8 cellular contexts compared by ENCODE assay signal in the genomic region with DNA sequence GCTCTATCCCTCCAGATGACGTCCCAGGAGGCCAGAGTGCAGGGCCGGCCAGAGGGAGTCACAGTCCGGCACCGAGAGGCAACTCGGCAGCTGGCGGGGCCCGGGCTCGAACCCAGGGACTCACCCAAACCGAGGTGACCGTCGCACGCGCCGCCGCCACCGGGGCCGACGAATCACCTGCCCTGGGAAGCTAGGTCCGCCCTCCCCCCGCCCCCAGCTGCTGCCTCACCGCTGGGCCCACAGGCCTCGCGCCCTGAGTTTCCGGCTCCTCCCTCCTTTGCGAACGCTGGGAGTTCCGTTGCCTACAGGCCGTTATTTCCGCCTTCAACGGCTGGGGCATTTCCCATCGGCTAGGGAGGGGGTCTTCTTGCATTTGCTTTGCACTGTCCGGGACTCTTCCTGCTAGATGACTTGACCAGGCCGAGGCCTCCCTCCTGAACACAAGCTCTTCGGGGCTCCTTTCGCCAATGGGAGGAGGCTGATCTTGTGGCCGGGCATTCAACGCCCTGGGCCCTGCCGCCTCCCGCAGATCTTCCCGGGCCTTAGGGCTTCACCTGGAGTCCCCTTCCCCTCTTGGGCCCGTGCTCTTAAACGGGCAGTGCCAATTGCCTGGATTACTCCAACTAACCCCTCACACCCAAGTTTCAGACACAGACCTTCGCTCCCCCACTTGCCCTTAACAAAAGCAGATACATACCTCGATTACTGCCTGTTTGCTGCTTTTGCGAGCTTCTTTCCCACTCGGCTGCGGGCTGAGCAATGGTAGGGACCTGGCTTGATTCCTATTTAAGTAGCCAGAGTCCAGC. TPM values are rescaled to one million over a fixed set of nuclear protein-coding genes. Genes with fewer than 3 reads are reported as not detected.
DNase-seq lines count a peak whose midpoint lies in the region; ATAC-seq and TF ChIP-seq lines count a peak whose summit lies in the region.

A gene (minus strand): TSS at position 184 of the 806 bp plus-strand sequence. CDS start 4,674 bp downstream, outside the sequence.

- DNase-seq in AG09309 (ENCODE audit: low read depth) (no peak), NCI-H524 treated with DMSO at 0.1 percent for 48 hours (lab: John Stamatoyannopoulos, UW) (peak; percentile 79), chondrocyte (ENCODE audit: low spot score) (peak; percentile 97), kidney epithelial cell (ENCODE audit: low read depth) (no peak)
- peak; percentile 97 for DNase-seq in activated CD4-positive, alpha-beta T cell treated with anti-CD3 and anti-CD28 coated beads for 36 hours
- DNase-seq in stimulated activated CD4-positive, alpha-beta T cell treated with anti-CD3 and anti-CD28 coated beads, Interleukin-15, amount 100 ng/mL, for 48 hours (ENCODE audit: low read depth in 2 of 2): peak; percentile 90 to 92

- peak within 1 kb of the TSS; percentile 93 for H3K4me3 Mint-ChIP-seq in activated CD4-positive, alpha-beta T cell treated with anti-CD3 and anti-CD28 coated beads for 36 hours
- H3K4me3 Mint-ChIP-seq in chondrocyte (ENCODE audit: unreplicated experiment): peak within 1 kb of the TSS; percentile 90

- POLR2A ChIA-PET in activated CD4-positive, alpha-beta T cell treated with anti-CD3 and anti-CD28 coated beads for 36 hours (lab: Charles Lee): interaction anchor here (0.5 to 2.2 kb wide), 11 partner anchors 14 to 278 kb away, joined by 3 to 18 read pairs (median 6); a partner anchor contains a TSS

- H3K4me1 Mint-ChIP-seq in activated CD4-positive, alpha-beta T cell treated with anti-CD3 and anti-CD28 coated beads for 36 hours: peaks cover 45% of the 10 kb centered on the region
- H3K4me1 Mint-ChIP-seq in chondrocyte (ENCODE audit: low read depth): peaks cover 29% of the 10 kb centered on the region

- peak within 1 kb of the TSS; percentile 98 for H3K4me3 ChIP-seq in AG09309 (ENCODE audit: control insufficient read depth, low read depth, low read length)
- H3K4me3 ChIP-seq in kidney epithelial cell (ENCODE audit: low read depth, low read length): peak within 1 kb of the TSS; percentile 92

- H3K27ac Mint-ChIP-seq in activated CD4-positive, alpha-beta T cell treated with anti-CD3 and anti-CD28 coated beads for 36 hours: peak within 1 kb of the TSS; percentile 99
- H3K27ac Mint-ChIP-seq in chondrocyte (ENCODE audit: unreplicated experiment): peak within 1 kb of the TSS; percentile 96

- H3K27me3 Mint-ChIP-seq in activated CD4-positive, alpha-beta T cell treated with anti-CD3 and anti-CD28 coated beads for 36 hours: no peaks in the 10 kb centered on the region
- no peaks in the 10 kb centered on the region for H3K27me3 Mint-ChIP-seq in chondrocyte (ENCODE audit: low read depth)

- ATAC-seq in GM19025 (IDR thresholded peaks at IDR 0.05; ENCODE audit: low read depth, unreplicated experiment) (peak; percentile 62), HG03378 (IDR thresholded peaks at IDR 0.05; ENCODE audit: unreplicated experiment) (peak; percentile 53)
- ATAC-seq in activated CD4-positive, alpha-beta T cell treated with anti-CD3 and anti-CD28 coated beads for 36 hours: peak; percentile 88

- CTCF ChIA-PET in activated CD4-positive, alpha-beta T cell treated with anti-CD3 and anti-CD28 coated beads for 36 hours (lab: Charles Lee): interaction anchor here (0.5 to 3.2 kb wide), 12 partner anchors 9 to 258 kb away, joined by 3 to 21 read pairs (median 6); a partner anchor contains a TSS

- H3K27me3 ChIP-seq in kidney epithelial cell (ENCODE audit: control insufficient read depth, insufficient read depth, low read length): no peaks in the 10 kb centered on the region

- H3K9me3 Mint-ChIP-seq in activated CD4-positive, alpha-beta T cell treated with anti-CD3 and anti-CD28 coated beads for 36 hours (ENCODE audit: low read depth): no peaks in the 10 kb centered on the region
- no peaks in the 10 kb centered on the region for H3K9me3 Mint-ChIP-seq in chondrocyte (ENCODE audit: low read depth)

- no peak for TF ChIP-seq CTCF in AG09309 (IDR thresholded peaks at IDR 0.05; ENCODE audit: control insufficient read depth, insufficient read depth, low read depth, low read length, missing control alignments)
- no peak for TF ChIP-seq CTCF in chondrocyte (IDR thresholded peaks at IDR 0.05)
- TF ChIP-seq CTCF in kidney epithelial cell (IDR thresholded peaks at IDR 0.05; ENCODE audit: insufficient read depth, low read length, poor library complexity, severe bottlenecking): no peak

- intact Hi-C loops in activated CD4-positive, alpha-beta T cell treated with anti-CD3 and anti-CD28 coated beads for 36 hours (cut with DNase I, micrococcal nuclease): loop anchor here (1.0 to 10.0 kb wide), 10 partner anchors 15 to 1221 kb away; a partner anchor contains a TSS

- peaks cover 6% of the 10 kb centered on the region for H3K36me3 Mint-ChIP-seq in activated CD4-positive, alpha-beta T cell treated with anti-CD3 and anti-CD28 coated beads for 36 hours (ENCODE audit: low read depth)
- H3K36me3 Mint-ChIP-seq in chondrocyte (ENCODE audit: low read depth): no peaks in the 10 kb centered on the region

- H3K36me3 ChIP-seq in kidney epithelial cell (ENCODE audit: control insufficient read depth, insufficient read depth, low read length): no peaks in the 10 kb centered on the region

RNA-seq across cellular contexts. Expression of the gene that starts here (rescaled TPM):
- 10 to 100 TPM; 37.4 to 40.3 TPM for total RNA-seq in activated CD4-positive, alpha-beta T cell treated with anti-CD3 and anti-CD28 coated beads for 36 hours
- total RNA-seq in chondrocyte (18.6 to 22.7 TPM (median 21.7 TPM) in 3 replicates), kidney epithelial cell (17.4 and 21.3 TPM in 2 replicates)

Comparison
In these comparisons a context has a peak if more than half of its experiments do, and no peak if none do; other contexts are left out.
1. DNase-seq: peak in NCI-H524 treated with DMSO at 0.1 percent for 48 hours (single experiment), activated CD4-positive, alpha-beta T cell treated with anti-CD3 and anti-CD28 coated beads for 36 hours (single experiment), chondrocyte (single experiment) and stimulated activated CD4-positive, alpha-beta T cell treated with anti-CD3 and anti-CD28 coated beads, Interleukin-15, amount 100 ng/mL, for 48 hours (2 of 2); none in AG09309 (single experiment) and kidney epithelial cell (single experiment).
2. Peak in every context shown above with its lines, with median percentiles within 50 percentile points of each other: ATAC-seq.